ENCODE assay signal across 7 cellular contexts in genomic region chr3:62873672-62874397, GRCh38. TPM values are rescaled to one million over a fixed set of nuclear protein-coding genes. Genes with fewer than 3 reads are reported as not detected.
DNase-seq lines count a peak whose midpoint lies in the region; ATAC-seq and TF ChIP-seq lines count a peak whose summit lies in the region.

No MANE protein-coding gene starts in this region.

- peaks cover 0 to 20% of the 10 kb centered on the region in 2 donors for H3K9me3 ChIP-seq in lung (ENCODE audit: control insufficient read depth in 2 of 2, insufficient read depth in 1 of 2, low read length in 1 of 2)
- peaks cover 0 to 4% (median 0%) of the 10 kb centered on the region in 3 experiments for H3K9me3 ChIP-seq in naive thymus-derived CD4-positive, alpha-beta T cell (ENCODE audit: control insufficient read depth in 2 of 3, low read length in 3 of 3)

- peaks cover 3 to 15% of the 10 kb centered on the region in 2 donors for H3K4me1 ChIP-seq in lung (ENCODE audit: control insufficient read depth in 2 of 2, insufficient read depth in 2 of 2, low read length in 2 of 2)
- H3K4me1 ChIP-seq in urinary bladder (ENCODE audit: insufficient read depth): no peaks in the 10 kb centered on the region
- no peaks in the 10 kb centered on the region for H3K4me1 ChIP-seq in naive thymus-derived CD4-positive, alpha-beta T cell (ENCODE audit: control insufficient read depth in 2 of 2, insufficient read depth in 2 of 2, low read length in 2 of 2)

- peak overlapping the region in 3 of 10 donors; percentile 30 to 54 (median 43) for H3K4me3 Mint-ChIP-seq in naive thymus-derived CD4-positive, alpha-beta T cell
- H3K4me3 Mint-ChIP-seq in natural killer cell: no peak overlapping the region

- POLR2A ChIA-PET in naive thymus-derived CD4-positive, alpha-beta T cell (lab: Charles Lee): no interaction called here

- intact Hi-C loops in naive thymus-derived CD4-positive, alpha-beta T cell (cut with micrococcal nuclease): no loop called here
- intact Hi-C loops in natural killer cell (cut with micrococcal nuclease): no loop called here

- DNase-seq in NCI-H446 treated with DMSO at 0.1 percent for 48 hours (lab: John Stamatoyannopoulos, UW) (peak; percentile 17), coronary artery (ENCODE audit: low spot score) (no peak), lung (ENCODE audit: low spot score) (no peak), natural killer cell (no peak)
- DNase-seq in naive thymus-derived CD4-positive, alpha-beta T cell: no peak

- H3K36me3 ChIP-seq in lung (ENCODE audit: control insufficient read depth in 2 of 2, insufficient read depth in 2 of 2, low read length in 2 of 2) (no peaks in the 10 kb centered on the region), urinary bladder (ENCODE audit: insufficient read depth) (no peaks in the 10 kb centered on the region)
- no peaks in the 10 kb centered on the region for H3K36me3 ChIP-seq in naive thymus-derived CD4-positive, alpha-beta T cell (ENCODE audit: control insufficient read depth in 2 of 3, insufficient read depth in 3 of 3, low read length in 3 of 3)

- H3K4me3 ChIP-seq in coronary artery: peak overlapping the region; percentile 72
- H3K4me3 ChIP-seq in lung: peak overlapping the region; percentile 19
- peak overlapping the region; percentile 28 for H3K4me3 ChIP-seq in urinary bladder (ENCODE audit: low read depth, low read length)
- no peak overlapping the region for H3K4me3 ChIP-seq in naive thymus-derived CD4-positive, alpha-beta T cell (ENCODE audit: low read length)

- no peaks in the 10 kb centered on the region for H3K27me3 ChIP-seq in lung (ENCODE audit: control insufficient read depth, insufficient read depth)
- H3K27me3 ChIP-seq in naive thymus-derived CD4-positive, alpha-beta T cell (ENCODE audit: control insufficient read depth in 2 of 2, insufficient read depth in 2 of 2, low read length in 2 of 2): peaks cover 0 to 6% of the 10 kb centered on the region in 2 donors

- peak overlapping the region in 1 of 9 donors; percentile 72 for H3K27ac Mint-ChIP-seq in naive thymus-derived CD4-positive, alpha-beta T cell
- no peak overlapping the region for H3K27ac Mint-ChIP-seq in natural killer cell

- CTCF ChIA-PET in naive thymus-derived CD4-positive, alpha-beta T cell (lab: Charles Lee): no interaction called here

- peaks cover 0 to 24% (median 8%) of the 10 kb centered on the region in 11 donors for H3K9me3 Mint-ChIP-seq in naive thymus-derived CD4-positive, alpha-beta T cell
- peaks cover 7 to 9% of the 10 kb centered on the region in 2 donors for H3K9me3 Mint-ChIP-seq in natural killer cell

- TF ChIP-seq CTCF in coronary artery (IDR thresholded peaks at IDR 0.05): no peak
- no peak for TF ChIP-seq CTCF in lung (IDR thresholded peaks at IDR 0.05; ENCODE audit: control extremely low read depth, extremely low read depth)
- no peak for TF ChIP-seq CTCF in natural killer cell (IDR thresholded peaks at IDR 0.05)

- peaks cover 0 to 5% (median 0%) of the 10 kb centered on the region in 5 donors for H3K36me3 Mint-ChIP-seq in naive thymus-derived CD4-positive, alpha-beta T cell
- peaks cover 10% of the 10 kb centered on the region for H3K36me3 Mint-ChIP-seq in natural killer cell

- WGBS in lung, 2 donors: 1 to 3% methylated on average over 52 to 56 of the region's 56 CpGs
- under 1% methylated on average over 56 of the region's 56 CpGs for WGBS in urinary bladder

- H3K27me3 Mint-ChIP-seq in naive thymus-derived CD4-positive, alpha-beta T cell: peaks cover 48 to 57% (median 50%) of the 10 kb centered on the region in 5 donors
- peaks cover 20 to 29% of the 10 kb centered on the region in 2 donors for H3K27me3 Mint-ChIP-seq in natural killer cell (ENCODE audit: low read depth in 2 of 2)

- H3K4me1 Mint-ChIP-seq in naive thymus-derived CD4-positive, alpha-beta T cell: peaks cover 0 to 3% (median 0%) of the 10 kb centered on the region in 7 donors
- no peaks in the 10 kb centered on the region for H3K4me1 Mint-ChIP-seq in natural killer cell

- ATAC-seq in GM19438 (IDR thresholded peaks at IDR 0.05; ENCODE audit: low read depth, unreplicated experiment) (peak; percentile 59), lung (ENCODE audit: insufficient read depth, low FRiP score) (peak; percentile 75), natural killer cell (no peak)
- ATAC-seq in naive thymus-derived CD4-positive, alpha-beta T cell: no peak

- H3K27ac ChIP-seq in coronary artery (no peak overlapping the region), lung (ENCODE audit: low read depth in 1 of 2, low read length in 1 of 2) (peak overlapping the region in 1 of 2 donors; percentile 91), urinary bladder (ENCODE audit: low read depth) (no peak overlapping the region)
- no peak overlapping the region for H3K27ac ChIP-seq in naive thymus-derived CD4-positive, alpha-beta T cell (ENCODE audit: low read depth, low read length)

RNA-seq across cellular contexts. Expression of gene CADPS, which starts 1.4 kb away (rescaled TPM):
- total RNA-seq in lung (1 to 10 TPM in 1 of 2 donors, under 1 TPM in 1; 0.64 to 3.6 TPM), urinary bladder (19.2 TPM), natural killer cell (not detected)
- polyA plus RNA-seq in lung (under 1 TPM; 0.13 to 0.33 TPM), urinary bladder (1.4 TPM)
- total RNA-seq in naive thymus-derived CD4-positive, alpha-beta T cell: not detected
- polyA plus RNA-seq in naive thymus-derived CD4-positive, alpha-beta T cell: not detected

Comparison
In these comparisons a context has a peak if more than half of its experiments do, and no peak if none do; other contexts are left out.
1. ATAC-seq: peak in GM19438 (single experiment) and lung (single experiment); none in naive thymus-derived CD4-positive, alpha-beta T cell (single experiment) and natural killer cell (0 of 3).